In the genomic region with DNA sequence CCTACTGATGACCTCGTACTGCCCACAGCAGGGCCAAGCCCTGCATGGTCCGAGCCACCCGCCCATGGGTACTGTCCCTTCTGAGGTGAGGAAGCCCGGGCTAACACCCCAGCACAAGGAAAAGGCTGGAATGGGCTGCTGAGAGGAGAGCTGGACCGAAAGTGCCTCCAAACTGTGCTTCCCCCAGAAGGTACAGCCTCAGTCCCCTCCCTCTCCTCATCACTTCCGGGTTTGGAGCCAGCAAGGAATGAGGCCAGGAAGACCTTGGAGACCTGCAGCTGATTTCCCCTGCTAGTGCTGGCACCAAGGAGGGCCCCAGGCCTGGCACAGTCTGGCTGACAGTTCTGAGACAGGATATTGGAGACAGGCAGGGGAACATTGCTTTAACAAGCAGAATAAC, we compare ENCODE assay signal across 5 cellular contexts. TPM values are rescaled to one million over a fixed set of nuclear protein-coding genes. Genes with fewer than 3 reads are reported as not detected.
"Had no signal": no experiment of that assay in that cellular context is flagged by ENCODE, and none has a peak within 500 bp of the region (broad histone marks: within the 10 kb centered on the region; RNA-seq: fewer than 3 reads in every experiment).

No MANE protein-coding gene starts in this region.

RNA-seq across cellular contexts. Expression of a gene that starts 31.3 kb away (rescaled TPM):
- total RNA-seq: GM23248, H4 had no signal
- polyA plus RNA-seq: IgD-negative memory B cell had no signal

RNA-seq across cellular contexts. Expression of a gene that starts 41.0 kb away (rescaled TPM):
- total RNA-seq: GM23248, H4, H7, HT-29 had no signal
- polyA plus RNA-seq: GM23248, IgD-negative memory B cell had no signal
